In the genomic region with DNA sequence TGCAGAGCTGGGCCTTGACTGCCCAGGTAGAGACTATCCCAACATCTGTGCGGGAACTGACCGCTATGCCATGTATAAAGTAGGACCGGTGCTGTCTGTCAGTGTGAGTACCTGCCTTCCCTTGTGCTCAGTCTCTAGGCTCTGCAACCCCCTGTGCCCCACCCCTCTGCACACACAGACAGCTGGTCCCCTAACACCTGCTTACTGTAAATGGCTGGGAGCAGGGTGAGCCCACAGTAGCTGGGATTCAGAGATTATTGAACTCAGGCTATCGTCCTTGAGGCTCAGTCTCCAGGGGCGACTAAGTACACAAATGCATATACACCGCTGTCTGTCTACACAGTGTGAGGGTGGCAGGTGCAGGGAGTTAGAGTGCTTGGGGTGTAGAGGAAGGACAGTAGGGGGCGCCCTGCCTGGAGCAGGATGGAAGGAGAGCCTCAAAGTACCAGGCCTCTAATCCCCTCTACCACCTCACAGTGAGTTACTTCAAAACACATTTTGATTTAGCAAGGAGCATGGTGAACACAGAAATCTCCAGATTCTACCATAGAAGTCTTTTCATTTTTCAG, we compare ENCODE assay signal across 8 cellular contexts. TPM values are rescaled to one million over a fixed set of nuclear protein-coding genes. Genes with fewer than 3 reads are reported as not detected.
DNase-seq lines count a peak whose midpoint lies in the region; ATAC-seq, FAIRE-seq and TF ChIP-seq lines count a peak whose summit lies in the region.
"Had no signal": no experiment of that assay in that cellular context is flagged by ENCODE, and none has a peak within 500 bp of the region (broad histone marks: within the 10 kb centered on the region; RNA-seq: fewer than 3 reads in every experiment).

No MANE protein-coding gene starts in this region.

- H3K27me3 Mint-ChIP-seq in natural killer cell (ENCODE audit: low read depth in 2 of 2), result no peaks in the 10 kb centered on the region

- H3K27ac Mint-ChIP-seq in natural killer cell, result peak overlapping the region; percentile 48 to 72

- H3K36me3 ChIP-seq in DOHH2 (ENCODE audit: control insufficient read depth, low read length) (no peaks in the 10 kb centered on the region), K562 (ENCODE audit: control insufficient read depth, insufficient read depth, low read length) (no peaks in the 10 kb centered on the region)

- no peaks in the 10 kb centered on the region for H3K9me2 ChIP-seq in DOHH2 (replicated peaks; ENCODE audit: control insufficient read depth, low read length)

- no peak overlapping the region for H3K4me2 ChIP-seq in DOHH2 (ENCODE audit: low read length)
- H3K4me2 ChIP-seq in K562 (ENCODE audit: insufficient read depth, low read length), result no peak overlapping the region

- peak; percentile 73 for ATAC-seq in K562
- ATAC-seq in natural killer cell, result peak in 2 of 3 donors; percentile 30 to 33
- no peak for ATAC-seq in HG03045 (IDR thresholded peaks at IDR 0.05; ENCODE audit: unreplicated experiment)

- in situ Hi-C loops in K562 (cut with MboI), result no loop called here

- H3K27me3 ChIP-seq in DOHH2 (ENCODE audit: control insufficient read depth, low read length) (no peaks in the 10 kb centered on the region), K562 (ENCODE audit: control insufficient read depth in 2 of 2, insufficient read depth in 2 of 2, low read length in 2 of 2) (peaks cover 8 to 11% of the 10 kb centered on the region in 2 experiments; a peak in 3 of 5 replicates)

- H3K36me3 Mint-ChIP-seq in natural killer cell, result peaks cover 22% of the 10 kb centered on the region

- no peak for TF ChIP-seq POLR2A in K562 (conservative IDR thresholded peaks at IDR 0.05)

- no TSS peak for BruUV-seq in K562 (replicated peaks; lab: Mats Ljungman, UMichigan)

- no peak for FAIRE-seq in K562 (lab: Jason Lieb, UNC)

- H3K4me1 ChIP-seq in DOHH2 (ENCODE audit: control insufficient read depth, low read length) (no peaks in the 10 kb centered on the region), K562 (replicated peaks in 1 of 2; ENCODE audit: control insufficient read depth in 2 of 2, insufficient read depth in 2 of 2, low read length in 2 of 2) (no peaks in the 10 kb centered on the region)

- H3F3A ChIP-seq in DOHH2 (ENCODE audit: control insufficient read depth, insufficient read depth), result no peaks in the 10 kb centered on the region

- no peak overlapping the region for H3K4me3 Mint-ChIP-seq in natural killer cell

- POLR2A ChIA-PET in K562 (lab: Yijun Ruan, JAX), result no interaction called here

- TF ChIP-seq RAD21 in K562 (CRISPR knock-in tag; conservative IDR thresholded peaks at IDR 0.05 in 1 of 2, IDR thresholded peaks at IDR 0.05 in 1 of 2), result no peak

- H3K9ac ChIP-seq in K562 (ENCODE audit: insufficient read depth in 1 of 2, low read depth in 2 of 2, low read length in 2 of 2), result no peak overlapping the region

- no peaks in the 10 kb centered on the region for H4K20me1 ChIP-seq in DOHH2 (ENCODE audit: control insufficient read depth, insufficient read depth, low read depth, low read length)
- H4K20me1 ChIP-seq in K562 (replicated peaks; ENCODE audit: control insufficient read depth, insufficient read depth, low read length), result no peaks in the 10 kb centered on the region

- intact Hi-C loops in K562 (cut with micrococcal nuclease) (no loop called here), natural killer cell (cut with micrococcal nuclease) (no loop called here)

- no peak for TF ChIP-seq EP300 in K562 (IDR thresholded peaks at IDR 0.05; ENCODE audit: low read length)

- H2AFZ ChIP-seq in K562 (ENCODE audit: low read depth, low read length), result no peak overlapping the region

- H3K9me3 Mint-ChIP-seq in natural killer cell, result no peaks in the 10 kb centered on the region

- DNase-seq in NCI-H1092 treated with DMSO at 0.1 percent for 48 hours (lab: John Stamatoyannopoulos, UW), result peak; percentile 49
- DNase-seq in K562 (ENCODE audit: extremely low read depth in 1 of 4, low spot score in 3 of 4), result peak in 1 of 4 experiments; percentile 11
- DNase-seq in natural killer cell, result no peak
- DNase-seq in substantia nigra (lab: John Stamatoyannopoulos, UW), result no peak
- no peak for DNase-seq in pons (ENCODE audit: low spot score)
- DNase-seq: amygdala had no signal

- H3K4me1 Mint-ChIP-seq in natural killer cell, result peaks cover 51 to 60% of the 10 kb centered on the region in 2 donors

- 24% methylated on average over 6 of the region's 7 CpGs for WGBS in K562 (ENCODE audit: insufficient coverage, low coverage, missing lambda C conversion rate)

- H3K9me1 ChIP-seq in K562 (ENCODE audit: control insufficient read depth, insufficient read depth, low read length), result no peaks in the 10 kb centered on the region

- TF ChIP-seq CTCF in DOHH2 (IDR thresholded peaks at IDR 0.05; ENCODE audit: low read depth, low read length, poor library complexity, severe bottlenecking) (peak; percentile 82), K562 (IDR thresholded peaks at IDR 0.05 in 2 of 3, conservative IDR thresholded peaks at IDR 0.05 in 1 of 3; ENCODE audit: insufficient read depth in 2 of 3, low read depth in 1 of 3, low read length in 3 of 3) (peak in 2 of 3 experiments; percentile 16 to 33; a peak in 1 of 6 replicates), natural killer cell (IDR thresholded peaks at IDR 0.05) (peak; percentile 44)

- H3K4me3 ChIP-seq in DOHH2 (ENCODE audit: low read length), result no peak overlapping the region
- no peak overlapping the region for H3K4me3 ChIP-seq in K562

- CTCF ChIA-PET in K562 (lab: Yijun Ruan, JAX; ENCODE audit: low intra/inter-chr PET ratio), result no interaction called here

- H3K27ac ChIP-seq in DOHH2 (ENCODE audit: low read depth, low read length), result no peak overlapping the region
- no peak overlapping the region for H3K27ac ChIP-seq in K562 (ENCODE audit: extremely low read depth, low read depth, low read length)
- no peak overlapping the region for H3K27ac ChIP-seq in substantia nigra (ENCODE audit: low read depth, low read length, poor library complexity, severe bottlenecking)

- H3K79me2 ChIP-seq in DOHH2 (ENCODE audit: control insufficient read depth, low read length) (no peaks in the 10 kb centered on the region), K562 (ENCODE audit: control insufficient read depth, insufficient read depth, low read length) (no peaks in the 10 kb centered on the region)

- H3K9me3 ChIP-seq in DOHH2 (ENCODE audit: control insufficient read depth, insufficient read depth, low read length), result no peaks in the 10 kb centered on the region
- no peaks in the 10 kb centered on the region for H3K9me3 ChIP-seq in K562 (replicated peaks; ENCODE audit: control insufficient read depth, insufficient read depth, low read depth, low read length)

TF ChIP-seq in K562, 482 proteins besides CTCF, POLR2A, EP300 and RAD21:
- TF ChIP-seq ZNF830 (CRISPR knock-in tag; IDR thresholded peaks at IDR 0.05), result no peak
- TF ChIP-seq CTCFL (IDR thresholded peaks at IDR 0.05; ENCODE audit: borderline replicate concordance, insufficient read depth, low read depth, low read length, poor library complexity, severe bottlenecking), result peak; percentile 58

RNA-seq across cellular contexts. Expression of gene UPP1, which starts 12.9 kb away (rescaled TPM):
- total RNA-seq in K562 (2011; cell fraction: chromatin; rRNA removed; ENCODE audit: low replicate concordance), result 0.32 and 1.3 TPM in 2 replicates
- 0.66 and 0.83 TPM in 2 replicates for total RNA-seq in K562 (2011; cell fraction: nucleolus; rRNA removed)
- total RNA-seq in K562 (2011; cell fraction: nucleoplasm; rRNA removed), result 1.3 and 1.7 TPM in 2 replicates
- 0.59 and 1.1 TPM in 2 replicates for total RNA-seq in K562 (2014; rRNA removed)
- total RNA-seq in K562 (2014; rRNA removed; fragmentation: Illumina TruSeq; extraction: Trizol), result 0.35 and 0.73 TPM in 2 replicates
- total RNA-seq in K562 (2015; rRNA removed; fragmentation: Illumina TruSeq; extraction: Trizol), result 1.0 and 1.2 TPM in 2 replicates
- 1.8 and 2.3 TPM in 2 replicates for total RNA-seq in K562 (2021)
- 0.61 and 0.65 TPM in 2 replicates for polyA plus RNA-seq in K562 (2011; rRNA removed)
- 0.29 and 1.6 TPM in 2 replicates for polyA plus RNA-seq in K562 (2011; cell fraction: cytosol; rRNA removed)
- polyA plus RNA-seq in K562 (2011; cell fraction: nucleus; rRNA removed), result 1.0 and 2.0 TPM in 2 replicates
- polyA plus RNA-seq in K562 (2012), result 1.4 and 7.2 TPM in 2 replicates
- polyA plus RNA-seq in K562 (2014; fragmentation: Illumina TruSeq; extraction: Trizol), result 0.46 and 1.1 TPM in 2 replicates
- polyA plus RNA-seq in K562 (2014; fragmentation: Nextera tagmentation; extraction: Ambion mirVana), result under 1 TPM; 0.38 to 0.55 TPM
- polyA plus RNA-seq in K562 (2014; rRNA removed), result 1.7 and 2.4 TPM in 2 replicates
- polyA minus RNA-seq in K562 (2011; rRNA and poly(A)+ RNA removed), result 0.27 and 0.60 TPM in 2 replicates
- 0.86 and 1.6 TPM in 2 replicates for polyA minus RNA-seq in K562 (2011; cell fraction: cytosol; rRNA and poly(A)+ RNA removed)
- 1.1 and 1.6 TPM in 2 replicates for polyA minus RNA-seq in K562 (2011; cell fraction: nucleus; rRNA and poly(A)+ RNA removed)
- 100 to 1,000 TPM in 2 of 3 donors, 10 to 100 TPM in 1; 98.5 to 121 (median 113) TPM for total RNA-seq in natural killer cell

Comparison
In these comparisons a context has a peak if more than half of its experiments do, and no peak if none do; other contexts are left out.
1. CTCF ChIP-seq: peak in every context shown above with its lines; median percentile 82 in DOHH2; 44 in natural killer cell; 24 in K562.
2. RNA of gene UPP1, which starts 12.9 kb away (total RNA-seq): 98.5 to 121 TPM in natural killer cell; 0.32 to 2.3 TPM in K562; every median in the first group is over 10 times any median in the second.